ENCODE assay signal across 8 cellular contexts in the genomic region with DNA sequence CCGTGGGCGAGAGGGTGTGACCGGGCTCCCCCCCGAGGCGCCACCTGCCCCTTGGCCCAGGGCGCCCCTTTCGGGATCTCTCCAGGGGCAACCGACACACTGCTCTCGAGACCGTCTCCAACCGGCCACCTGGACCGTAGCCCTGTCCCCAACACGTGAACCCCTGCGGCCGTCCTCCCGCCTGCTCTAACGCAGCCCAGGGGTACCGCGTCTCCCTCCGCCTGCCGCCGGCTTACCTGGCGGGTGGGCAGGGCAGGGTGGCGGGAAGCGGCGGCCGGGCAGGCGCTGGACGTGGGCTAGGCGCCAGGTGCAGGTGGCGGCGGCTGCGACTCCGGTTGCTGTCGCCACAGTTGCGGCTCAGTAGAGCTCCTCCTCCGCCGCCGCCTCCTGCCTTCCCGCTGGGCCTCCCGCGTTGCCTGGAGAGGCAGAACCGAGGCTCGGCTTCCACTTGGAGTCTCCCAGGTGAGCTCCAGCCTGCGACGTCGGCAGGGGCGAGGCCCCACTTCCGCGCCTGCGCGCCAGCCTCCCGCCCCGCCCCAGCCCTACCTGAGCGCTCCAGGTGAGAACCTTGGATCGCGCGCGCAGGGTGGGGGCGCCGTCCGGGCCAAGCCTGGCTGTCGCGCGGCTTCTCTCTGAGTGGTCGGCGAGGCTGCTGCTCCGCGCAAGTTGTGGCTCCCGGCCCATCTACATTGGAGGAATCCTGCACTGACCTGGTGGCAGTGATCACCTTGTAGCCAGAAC. TPM values are rescaled to one million over a fixed set of nuclear protein-coding genes. Genes with fewer than 3 reads are reported as not detected.
DNase-seq lines count a peak whose midpoint lies in the region; ATAC-seq and TF ChIP-seq lines count a peak whose summit lies in the region.

Gene GALNT3, minus strand, starts transcription at position 469 of the 741 bp plus-strand sequence. CDS start 23,547 bp downstream, outside the sequence.

- DNase-seq in GM10266 (ENCODE audit: extremely low spot score) (peak; percentile 31), HCT116 (ENCODE audit: low read depth, low spot score) (peak; percentile 64), NCI-H1092 treated with DMSO at 0.1 percent for 48 hours (lab: John Stamatoyannopoulos, UW) (peak; percentile 22), endodermal cell (peak; percentile 98), mucosa of gallbladder (ENCODE audit: low spot score) (peak; percentile 92), tibial nerve (ENCODE audit: low spot score in 2 of 2) (no peak), T1000 (lab: John Stamatoyannopoulos, UW) (no peak)
- peak; percentile 43 for DNase-seq in activated CD4-positive, alpha-beta memory T cell treated with anti-CD3 and anti-CD28 coated beads for 36 hours

- no peaks in the 10 kb centered on the region for H3K79me2 ChIP-seq in HCT116 (ENCODE audit: insufficient read depth, low read length)

- peak within 1 kb of the TSS; percentile 71 for H3K27ac Mint-ChIP-seq in activated CD4-positive, alpha-beta memory T cell treated with anti-CD3 and anti-CD28 coated beads for 36 hours
- H3K27ac Mint-ChIP-seq in endodermal cell = peak within 1 kb of the TSS; percentile 88

- no peaks in the 10 kb centered on the region for H3K36me3 ChIP-seq in HCT116 (ENCODE audit: control insufficient read depth in 1 of 2, insufficient read depth in 2 of 2, low read length in 2 of 2)
- no peaks in the 10 kb centered on the region for H3K36me3 ChIP-seq in endodermal cell (ENCODE audit: control insufficient read depth, insufficient read depth, low read length)
- no peaks in the 10 kb centered on the region for H3K36me3 ChIP-seq in tibial nerve

- ATAC-seq in HCT116 = peak; percentile 93

- no peaks in the 10 kb centered on the region for H4K20me1 ChIP-seq in HCT116 (ENCODE audit: insufficient read depth)

- no peak for TF ChIP-seq RAD21 in HCT116 (IDR thresholded peaks at IDR 0.05; ENCODE audit: low read depth)

- H3K9me3 Mint-ChIP-seq in activated CD4-positive, alpha-beta memory T cell treated with anti-CD3 and anti-CD28 coated beads for 36 hours = no peaks in the 10 kb centered on the region
- no peaks in the 10 kb centered on the region for H3K9me3 Mint-ChIP-seq in endodermal cell

- H3K4me1 ChIP-seq in HCT116 (ENCODE audit: control insufficient read depth in 1 of 2, insufficient read depth in 2 of 2, low read length in 2 of 2) (peaks cover 3 to 31% of the 10 kb centered on the region in 2 experiments; a peak in 2 of 4 replicates), endodermal cell (ENCODE audit: control insufficient read depth, insufficient read depth, low read length) (peaks cover 2% of the 10 kb centered on the region), tibial nerve (peaks cover 0 to 22% (median 18%) of the 10 kb centered on the region in 4 donors)

- no peak for TF ChIP-seq EP300 in tibial nerve (IDR thresholded peaks at IDR 0.05)

- 4 to 7% methylated on average over 23 to 70 of the region's 70 CpGs for WGBS in endodermal cell (ENCODE audit: insufficient coverage in 1 of 2, insufficient read length in 1 of 2), 2 experiments
- WGBS in tibial nerve, 2 donors = 0 to 3% methylated on average over 9 to 54 of the region's 70 CpGs

- peak within 1 kb of the TSS; percentile 71 for H2AFZ ChIP-seq in HCT116 (ENCODE audit: low read depth, low read length, poor library complexity, severe bottlenecking)

- POLR2A ChIA-PET in HCT116 (lab: Charles Lee) = interaction anchor here (1.3 kb wide), 1 partner anchor 19 kb away, joined by 3 read pairs; no protein-coding TSS in a partner anchor
- POLR2A ChIA-PET in activated CD4-positive, alpha-beta memory T cell treated with anti-CD3 and anti-CD28 coated beads for 36 hours (lab: Charles Lee) = interaction anchor here (1.1 kb wide), 1 partner anchor 9 kb away, joined by 3 read pairs; no protein-coding TSS in a partner anchor

- peak within 1 kb of the TSS; percentile 58 for H3K27ac ChIP-seq in HCT116 (ENCODE audit: low read depth, low read length)
- no peak within 1 kb of the TSS for H3K27ac ChIP-seq in endodermal cell (ENCODE audit: low read depth, low read length)
- H3K27ac ChIP-seq in tibial nerve = peak within 1 kb of the TSS in 2 of 4 donors; percentile 13 to 80

- intact Hi-C loops in HCT116 (cut with micrococcal nuclease) = loop anchor here (5.0 kb wide), 1 partner anchor 158 kb away; the partner anchor contains the start of gene TTC21B
- intact Hi-C loops in activated CD4-positive, alpha-beta memory T cell treated with anti-CD3 and anti-CD28 coated beads for 36 hours (cut with micrococcal nuclease) = loop anchor here (1.0 kb wide), 2 partner anchors 80 to 159 kb away; partner anchors contain the start of gene TTC21B

- no peak for TF ChIP-seq POLR2A in HCT116 (IDR thresholded peaks at IDR 0.05; ENCODE audit: borderline replicate concordance, extremely low read depth, insufficient read depth, insufficient read length)
- TF ChIP-seq POLR2A in tibial nerve (IDR thresholded peaks at IDR 0.05) = no peak

- H3K36me3 Mint-ChIP-seq in activated CD4-positive, alpha-beta memory T cell treated with anti-CD3 and anti-CD28 coated beads for 36 hours = no peaks in the 10 kb centered on the region
- no peaks in the 10 kb centered on the region for H3K36me3 Mint-ChIP-seq in endodermal cell (ENCODE audit: low read depth)

- CTCF ChIA-PET in HCT116 (lab: Charles Lee) = no interaction called here
- CTCF ChIA-PET in activated CD4-positive, alpha-beta memory T cell treated with anti-CD3 and anti-CD28 coated beads for 36 hours (lab: Charles Lee) = interaction anchor here (1.6 to 2.5 kb wide), 2 partner anchors 15 to 81 kb away, joined by 6 to 7 read pairs; no protein-coding TSS in a partner anchor

- RAD21 ChIA-PET in HCT116 (lab: Charles Lee; ENCODE audit: low non-redundant PET in 1 of 2, low total read pairs in 2 of 2, uncharacterized antibody in 2 of 2, unreplicated experiment in 2 of 2) = no interaction called here

- H3K4me3 Mint-ChIP-seq in activated CD4-positive, alpha-beta memory T cell treated with anti-CD3 and anti-CD28 coated beads for 36 hours = peak within 1 kb of the TSS; percentile 84
- peak within 1 kb of the TSS; percentile 77 for H3K4me3 Mint-ChIP-seq in endodermal cell

- no TSS peak for BruUV-seq in HCT116 (replicated peaks; lab: Mats Ljungman, UMichigan)

- H3K9ac ChIP-seq in HCT116 (ENCODE audit: low read length) (peak within 1 kb of the TSS; percentile 62), endodermal cell (ENCODE audit: extremely low read depth, low read length, poor library complexity, severe bottlenecking) (peak within 1 kb of the TSS; percentile 13)

- H3K9me3 ChIP-seq in HCT116 (ENCODE audit: control insufficient read depth in 1 of 2, insufficient read depth in 1 of 2, low read depth in 1 of 2, low read length in 2 of 2) (no peaks in the 10 kb centered on the region), endodermal cell (ENCODE audit: control insufficient read depth, low read length) (no peaks in the 10 kb centered on the region), tibial nerve (no peaks in the 10 kb centered on the region)

- H3K4me2 ChIP-seq in HCT116 (ENCODE audit: low read length) = peak within 1 kb of the TSS; percentile 79

- peaks cover 22% of the 10 kb centered on the region for H3K27me3 Mint-ChIP-seq in activated CD4-positive, alpha-beta memory T cell treated with anti-CD3 and anti-CD28 coated beads for 36 hours
- peaks cover 40% of the 10 kb centered on the region for H3K27me3 Mint-ChIP-seq in endodermal cell (ENCODE audit: insufficient read depth)

- peaks cover 16% of the 10 kb centered on the region for H3K4me1 Mint-ChIP-seq in activated CD4-positive, alpha-beta memory T cell treated with anti-CD3 and anti-CD28 coated beads for 36 hours (ENCODE audit: low read depth)
- peaks cover 22% of the 10 kb centered on the region for H3K4me1 Mint-ChIP-seq in endodermal cell

- H3K9me2 ChIP-seq in HCT116 (ENCODE audit: insufficient read depth) = no peaks in the 10 kb centered on the region

- TF ChIP-seq CTCF in GM10266 (IDR thresholded peaks at IDR 0.05; ENCODE audit: control insufficient read depth, insufficient read depth, low read depth, missing control alignments) (no peak), HCT116 (IDR thresholded peaks at IDR 0.05 in 2 of 3, conservative IDR thresholded peaks at IDR 0.05 in 1 of 3; ENCODE audit: borderline replicate concordance in 1 of 3, insufficient read depth in 1 of 3, low read depth in 2 of 3, low read length in 2 of 3) (no peak), endodermal cell (conservative IDR thresholded peaks at IDR 0.05) (no peak), tibial nerve (IDR thresholded peaks at IDR 0.05) (no peak)

- H3K4me3 ChIP-seq in HCT116 (replicated peaks in 1 of 2; ENCODE audit: low read depth in 1 of 2, low read length in 2 of 2) = peak within 1 kb of the TSS; percentile 64 to 69
- H3K4me3 ChIP-seq in endodermal cell (ENCODE audit: low read length) = peak within 1 kb of the TSS; percentile 78
- peak within 1 kb of the TSS; percentile 20 to 62 (median 54) for H3K4me3 ChIP-seq in tibial nerve

- H3K27me3 ChIP-seq in HCT116 (ENCODE audit: insufficient read depth, low read length) = no peaks in the 10 kb centered on the region
- H3K27me3 ChIP-seq in endodermal cell (ENCODE audit: control insufficient read depth, insufficient read depth, low read length, poor library complexity, severe bottlenecking) = peaks cover 69% of the 10 kb centered on the region
- H3K27me3 ChIP-seq in tibial nerve = peaks cover 0 to 18% of the 10 kb centered on the region in 2 donors

TF ChIP-seq in HCT116, 20 proteins besides CTCF, POLR2A, EP300 and RAD21 (continues in another document):
- TF ChIP-seq SP1 (IDR thresholded peaks at IDR 0.05; ENCODE audit: low read depth) (no peak), YY1 (IDR thresholded peaks at IDR 0.05; ENCODE audit: extremely low read depth, insufficient replicate concordance, low read depth, low read length) (peak; percentile 10), SRF (IDR thresholded peaks at IDR 0.05; ENCODE audit: low read depth) (no peak), CEBPB (IDR thresholded peaks at IDR 0.05; ENCODE audit: low read depth) (no peak), EZH2 (IDR thresholded peaks at IDR 0.05) (no peak), TCF7L2 (IDR thresholded peaks at IDR 0.05; ENCODE audit: borderline replicate concordance, extremely low read depth, insufficient read depth, insufficient read length) (no peak), EZH2phosphoT487 (IDR thresholded peaks at IDR 0.05; ENCODE audit: borderline replicate concordance) (no peak), CBX3 (IDR thresholded peaks at IDR 0.05; ENCODE audit: low read depth) (peak; percentile 50; the same call in 1 of the 2 replicates)
- TF ChIP-seq, protein P1, sequence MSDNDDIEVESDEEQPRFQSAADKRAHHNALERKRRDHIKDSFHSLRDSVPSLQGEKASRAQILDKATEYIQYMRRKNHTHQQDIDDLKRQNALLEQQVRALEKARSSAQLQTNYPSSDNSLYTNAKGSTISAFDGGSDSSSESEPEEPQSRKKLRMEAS (IDR thresholded peaks at IDR 0.05) = peak; percentile 89

RNA-seq across cellular contexts. Expression of gene GALNT3, which starts in this region (rescaled TPM):
- total RNA-seq in HCT116 (2021; ENCODE audit: unreplicated experiment) = 9.8 TPM
- 4.3 and 5.7 TPM in 2 replicates for polyA plus RNA-seq in HCT116 (2012)
- total RNA-seq in activated CD4-positive, alpha-beta memory T cell treated with anti-CD3 and anti-CD28 coated beads for 36 hours = 1 to 10 TPM; 3.2 to 4.1 TPM
- 1 to 10 TPM; 9.3 to 9.7 TPM for total RNA-seq in endodermal cell
- 1.1 TPM for polyA plus RNA-seq in endodermal cell (2013, experiment 1 of 2)
- 1.1 TPM for polyA plus RNA-seq in endodermal cell (2013, experiment 2 of 2)
- total RNA-seq in mucosa of gallbladder = 96.6 TPM
- 1 to 10 TPM; 1.0 to 7.9 (median 2.6) TPM for total RNA-seq in tibial nerve

Comparison
In these comparisons a context has a peak if more than half of its experiments do, and no peak if none do; other contexts are left out.
1. DNase-seq: peak in GM10266 (single experiment), HCT116 (single experiment), NCI-H1092 treated with DMSO at 0.1 percent for 48 hours (single experiment), activated CD4-positive, alpha-beta memory T cell treated with anti-CD3 and anti-CD28 coated beads for 36 hours (single experiment), endodermal cell (single experiment) and mucosa of gallbladder (single experiment); none in tibial nerve (0 of 2) and T1000 (single experiment).
2. Peak in every context shown above with its lines, with median percentiles within 50 percentile points of each other: H3K4me3 ChIP-seq.